In genomic region chr1:208170252-208170651, GRCh38 we compare ENCODE assay signal across 11 cellular contexts.
DNase-seq lines count a peak whose midpoint lies in the region; ATAC-seq and TF ChIP-seq lines count a peak whose summit lies in the region.
"Had no signal": no experiment of that assay in that cellular context is flagged by ENCODE, and none has a peak within 500 bp of the region (broad histone marks: within the 10 kb centered on the region; RNA-seq: fewer than 3 reads in every experiment).

No MANE protein-coding gene starts in this region.

- H4K20me1 ChIP-seq in GM23338 (replicated peaks; ENCODE audit: insufficient read depth), result no peaks in the 10 kb centered on the region

- WGBS in body of pancreas, 2 donors, result 16 to 19% methylated on average over 4 of the region's 4 CpGs

- H3K27me3 ChIP-seq in GM23338 (ENCODE audit: insufficient read depth) (no peaks in the 10 kb centered on the region), body of pancreas (no peaks in the 10 kb centered on the region)

- DNase-seq in GM23338 (ENCODE audit: low spot score) (no peak), NCI-H2029 (lab: John Stamatoyannopoulos, UW) (peak; percentile 25), body of pancreas (peak; percentile 28 to 68 (median 50)), progenitor cell of endocrine pancreas (ENCODE audit: low spot score, unreplicated experiment) (no peak)
- DNase-seq in activated CD4-positive, alpha-beta T cell treated with anti-CD3 and anti-CD28 coated beads for 48 hours, result no peak
- DNase-seq: activated T-cell treated with anti-CD3 and anti-CD28 coated beads, Interleukin-2, amount 50 U/mL, for 72 hours; foreskin fibroblast; NK-92 treated with Interleukin-12 subunit alpha and Interleukin-12 subunit beta, amount 100 ng/mL, for 24 hours; stimulated activated naive CD8-positive, alpha-beta T cell treated with anti-CD3 and anti-CD28 coated beads, Interleukin-15, Interleukin-2, amounts not matched to agents 100 U/mL and 50 U/mL, for 24 hours had no signal

- peaks cover 46% of the 10 kb centered on the region for H3K4me1 Mint-ChIP-seq in GM23338
- peaks cover 1% of the 10 kb centered on the region for H3K4me1 Mint-ChIP-seq in progenitor cell of endocrine pancreas (ENCODE audit: low read depth)

- H3K36me3 Mint-ChIP-seq in GM23338 (ENCODE audit: low read depth) (no peaks in the 10 kb centered on the region), progenitor cell of endocrine pancreas (ENCODE audit: insufficient read depth) (no peaks in the 10 kb centered on the region)

- TF ChIP-seq POLR2A in body of pancreas (IDR thresholded peaks at IDR 0.05), result no peak

- H3K27ac Mint-ChIP-seq in GM23338 (no peak overlapping the region), progenitor cell of endocrine pancreas (peak overlapping the region; percentile 44)
- H3K27ac Mint-ChIP-seq: activated T-cell treated with anti-CD3 and anti-CD28 coated beads, Interleukin-2, amount 50 U/mL, for 72 hours had no signal

- no peak overlapping the region for H3K4me2 ChIP-seq in GM23338

- H3K4me3 ChIP-seq in GM23338 (no peak overlapping the region), body of pancreas (no peak overlapping the region)

- H3K4me3 Mint-ChIP-seq in GM23338, result no peak overlapping the region
- H3K4me3 Mint-ChIP-seq in progenitor cell of endocrine pancreas (ENCODE audit: low read depth), result no peak overlapping the region
- H3K4me3 Mint-ChIP-seq: activated T-cell treated with anti-CD3 and anti-CD28 coated beads, Interleukin-2, amount 50 U/mL, for 72 hours had no signal

- no peaks in the 10 kb centered on the region for H3F3A ChIP-seq in GM23338 (replicated peaks; ENCODE audit: low read depth)

- no peak overlapping the region for H2AFZ ChIP-seq in GM23338

- H3K27me3 Mint-ChIP-seq in GM23338 (ENCODE audit: insufficient read depth, low read depth, poor library complexity) (peaks cover 7% of the 10 kb centered on the region), progenitor cell of endocrine pancreas (peaks cover 12% of the 10 kb centered on the region)

- H3K9me2 ChIP-seq in GM23338 (ENCODE audit: insufficient read depth), result 0 out of 2 replicates have a peak, but pooled peaks cover under 1% of the 10 kb centered on the region

- TF ChIP-seq CTCF in GM23338 (conservative IDR thresholded peaks at IDR 0.05; ENCODE audit: low read depth in 2 of 2) (no peak), body of pancreas (IDR thresholded peaks at IDR 0.05) (no peak), progenitor cell of endocrine pancreas (IDR thresholded peaks at IDR 0.05; ENCODE audit: unreplicated experiment) (no peak)

- intact Hi-C loops in body of pancreas (cut with DNase I), result no loop called here

- H3K9me3 Mint-ChIP-seq in GM23338 (no peaks in the 10 kb centered on the region; the same call in 2 of the 3 replicates), progenitor cell of endocrine pancreas (ENCODE audit: low read depth) (no peaks in the 10 kb centered on the region)
- H3K9me3 Mint-ChIP-seq: activated T-cell treated with anti-CD3 and anti-CD28 coated beads, Interleukin-2, amount 50 U/mL, for 72 hours had no signal

- peaks cover 9% of the 10 kb centered on the region for H3K4me1 ChIP-seq in GM23338 (ENCODE audit: insufficient read depth)
- H3K4me1 ChIP-seq in body of pancreas, result peaks cover 20% of the 10 kb centered on the region

- ATAC-seq in GM23338, result peak; percentile 25; the same call in 2 of the 3 replicates
- no peak for ATAC-seq in body of pancreas
- no peak for ATAC-seq in HG03095 (IDR thresholded peaks at IDR 0.05; ENCODE audit: unreplicated experiment)
- no peak for ATAC-seq in GM18867 (IDR thresholded peaks at IDR 0.05; ENCODE audit: unreplicated experiment)
- ATAC-seq: activated T-cell treated with anti-CD3 and anti-CD28 coated beads, Interleukin-2, amount 50 U/mL, for 72 hours; stimulated activated naive CD8-positive, alpha-beta T cell treated with anti-CD3 and anti-CD28 coated beads, Interleukin-15, Interleukin-2, amounts not matched to agents 100 U/mL and 50 U/mL, for 24 hours had no signal

- no peaks in the 10 kb centered on the region for H3K36me3 ChIP-seq in GM23338 (ENCODE audit: insufficient read depth)
- no peaks in the 10 kb centered on the region for H3K36me3 ChIP-seq in body of pancreas (replicated peaks in 1 of 2; ENCODE audit: insufficient read depth in 1 of 2, low read depth in 2 of 2)

- no peak overlapping the region for H3K27ac ChIP-seq in GM23338 (ENCODE audit: low read depth)
- H3K27ac ChIP-seq in body of pancreas, result no peak overlapping the region

- no peaks in the 10 kb centered on the region for H3K9me3 ChIP-seq in body of pancreas

- no peaks in the 10 kb centered on the region for H3K79me2 ChIP-seq in GM23338 (replicated peaks; ENCODE audit: insufficient read depth)

TF ChIP-seq in GM23338, 12 proteins besides CTCF, POLR2A, EP300 and RAD21 (continues in another document):
- TF ChIP-seq EZH2 (IDR thresholded peaks at IDR 0.05; ENCODE audit: low read depth, unreplicated experiment) (no peak), EZH2phosphoT487 (IDR thresholded peaks at IDR 0.05; ENCODE audit: unreplicated experiment) (no peak), ETS1 (IDR thresholded peaks at IDR 0.05) (no peak), ZNF462 (CRISPR knock-in tag; IDR thresholded peaks at IDR 0.05) (no peak), POLR2AphosphoS5 (IDR thresholded peaks at IDR 0.05; ENCODE audit: low read depth) (no peak), NANOG (IDR thresholded peaks at IDR 0.05; ENCODE audit: borderline replicate concordance) (no peak)

Comparison
In these comparisons a context has a peak if more than half of its experiments do, and no peak if none do; other contexts are left out.
1. DNase-seq: peak in NCI-H2029 (single experiment) and body of pancreas (4 of 4); none in GM23338 (single experiment), progenitor cell of endocrine pancreas (single experiment) and activated CD4-positive, alpha-beta T cell treated with anti-CD3 and anti-CD28 coated beads for 48 hours (single experiment).